6 cellular contexts compared by ENCODE assay signal in the genomic region with DNA sequence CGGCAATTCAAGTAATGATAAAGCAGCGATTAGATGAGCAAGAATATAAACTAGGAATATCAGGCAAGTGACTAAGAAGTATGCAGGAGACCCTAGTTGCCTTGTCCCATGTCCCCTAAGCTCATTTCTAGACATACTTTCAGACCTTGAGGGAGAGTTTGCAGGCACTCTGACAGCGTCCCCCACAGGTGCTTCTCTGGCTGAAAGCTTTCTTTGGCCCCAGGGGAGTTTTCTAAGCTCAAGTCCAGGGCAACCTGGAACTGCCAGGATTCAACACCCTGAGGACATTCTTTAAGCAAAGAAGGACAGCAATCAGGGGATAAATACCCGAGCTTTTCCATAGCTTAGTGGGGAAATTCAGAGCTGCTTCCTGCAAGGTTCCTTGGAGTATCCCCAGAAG.
"Had no signal": no experiment of that assay in that cellular context is flagged by ENCODE, and none has a peak within 500 bp of the region (broad histone marks: within the 10 kb centered on the region; RNA-seq: fewer than 3 reads in every experiment).

No MANE protein-coding gene starts in this region.

- DNase-seq: GOT3, H9, HCEC 1CT, KBM-7 had no signal

- H3K27ac Mint-ChIP-seq: IgD-negative memory B cell had no signal

- H3K4me3 Mint-ChIP-seq: H9, IgD-negative memory B cell had no signal

- H3K27me3 Mint-ChIP-seq: IgD-negative memory B cell had no signal

- ATAC-seq: HepG2 had no signal

- H3K36me3 Mint-ChIP-seq: IgD-negative memory B cell had no signal

- H3K4me1 Mint-ChIP-seq: IgD-negative memory B cell had no signal

- H3K9me3 Mint-ChIP-seq: H9 had no signal
